Comparison of ENCODE assay signal across 8 cellular contexts in the genomic region with DNA sequence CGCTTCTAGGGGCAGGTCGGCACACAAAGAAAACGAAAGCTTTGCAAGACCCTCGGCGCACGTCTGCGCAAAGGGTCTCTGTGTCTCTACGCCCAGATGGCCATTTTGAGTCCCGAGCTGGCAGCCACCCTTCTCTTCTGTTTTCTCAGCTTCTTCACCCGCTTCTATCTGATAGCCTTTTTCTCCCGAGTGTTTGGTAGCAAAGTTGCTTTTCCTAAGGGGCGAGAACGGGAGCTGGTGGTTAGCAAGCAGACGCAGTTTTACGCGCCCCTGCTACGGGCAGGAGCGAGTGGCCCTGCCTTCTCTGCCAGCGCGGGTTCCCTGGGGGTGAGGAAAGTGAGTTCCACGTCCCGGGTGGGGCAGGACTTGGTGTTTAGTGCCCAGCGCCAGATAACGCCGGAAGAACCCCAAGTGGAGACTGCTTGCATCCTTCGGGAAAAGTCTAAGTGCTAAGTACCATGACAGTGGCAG. TPM values are rescaled to one million over a fixed set of nuclear protein-coding genes. Genes with fewer than 3 reads are reported as not detected.
A peak's percentile ranks its signal among the peaks of the same experiment; 100 is the strongest.
DNase-seq lines count a peak whose midpoint lies in the region; ATAC-seq, FAIRE-seq and TF ChIP-seq lines count a peak whose summit lies in the region.

No MANE protein-coding gene starts in this region.

- peak overlapping the region; percentile 50 for H3K27ac ChIP-seq in astrocyte (ENCODE audit: low read depth, low read length)
- H3K27ac ChIP-seq in stomach smooth muscle (ENCODE audit: low read length) = no peak overlapping the region

- H3K4me1 Mint-ChIP-seq in astrocyte (ENCODE audit: low read depth, unreplicated experiment) = peaks cover 4% of the 10 kb centered on the region

- ATAC-seq in GM21723 (IDR thresholded peaks at IDR 0.05; ENCODE audit: unreplicated experiment) = no peak
- ATAC-seq in GM21390 (IDR thresholded peaks at IDR 0.05; ENCODE audit: unreplicated experiment) = no peak

- TF ChIP-seq CTCF in astrocyte (IDR thresholded peaks at IDR 0.05; ENCODE audit: insufficient read depth, low read depth, low read length) = no peak

- no peaks in the 10 kb centered on the region for H3K9me3 Mint-ChIP-seq in astrocyte (ENCODE audit: unreplicated experiment)

- peaks cover 16% of the 10 kb centered on the region for H4K20me1 ChIP-seq in astrocyte (ENCODE audit: insufficient read depth, low read length)

- peaks cover 9% of the 10 kb centered on the region for H3K4me1 ChIP-seq in astrocyte (ENCODE audit: insufficient read depth, low read length)
- peaks cover 13% of the 10 kb centered on the region for H3K4me1 ChIP-seq in stomach smooth muscle (ENCODE audit: control insufficient read depth, insufficient read depth, low read length)

- peak overlapping the region; percentile 98 for H2AFZ ChIP-seq in astrocyte (ENCODE audit: low read depth, low read length)

- no peak for FAIRE-seq in astrocyte (lab: Jason Lieb, UNC)

- H3K4me3 Mint-ChIP-seq in astrocyte (ENCODE audit: unreplicated experiment) = peak overlapping the region; percentile 63

- peaks cover 19% of the 10 kb centered on the region for H3K79me2 ChIP-seq in astrocyte (ENCODE audit: insufficient read depth, low read length)

- H3K27ac Mint-ChIP-seq in astrocyte (ENCODE audit: unreplicated experiment) = no peak overlapping the region

- no peaks in the 10 kb centered on the region for H3K36me3 ChIP-seq in astrocyte (ENCODE audit: insufficient read depth, low read length)
- H3K36me3 ChIP-seq in stomach smooth muscle (ENCODE audit: control insufficient read depth in 2 of 2, insufficient read depth in 2 of 2, low read length in 2 of 2) = no peaks in the 10 kb centered on the region

- peak overlapping the region; percentile 87 for H3K4me2 ChIP-seq in astrocyte (ENCODE audit: low read length)

- H3K9me3 ChIP-seq in astrocyte (ENCODE audit: insufficient read depth, low read depth, low read length) (no peaks in the 10 kb centered on the region), stomach smooth muscle (ENCODE audit: control insufficient read depth in 2 of 2, low read length in 2 of 2) (no peaks in the 10 kb centered on the region)

- peak overlapping the region; percentile 81 for H3K9ac ChIP-seq in astrocyte (ENCODE audit: low read length)
- peak overlapping the region; percentile 57 to 58 for H3K9ac ChIP-seq in stomach smooth muscle (ENCODE audit: low read length in 2 of 2)

- no peaks in the 10 kb centered on the region for H3K36me3 Mint-ChIP-seq in astrocyte (ENCODE audit: low read depth, unreplicated experiment)

- DNase-seq in NCI-H1436 (lab: John Stamatoyannopoulos, UW) = peak; percentile 15
- no peak for DNase-seq in NCI-H1436 treated with DMSO at 0.1 percent for 48 hours (lab: John Stamatoyannopoulos, UW)
- DNase-seq in NCI-H345 (lab: John Stamatoyannopoulos, UW) = peak; percentile 25
- DNase-seq in astrocyte (ENCODE audit: low read depth) = peak; percentile 18
- peak; percentile 18 for DNase-seq in iris pigment epithelial cell (ENCODE audit: low read depth)

- H3K27me3 ChIP-seq in astrocyte (ENCODE audit: insufficient read depth, low read length) (no peaks in the 10 kb centered on the region), stomach smooth muscle (ENCODE audit: control insufficient read depth in 1 of 2, insufficient read depth in 2 of 2, low read length in 2 of 2) (peaks cover 0 to 11% of the 10 kb centered on the region in 2 donors)

- no peaks in the 10 kb centered on the region for H3K27me3 Mint-ChIP-seq in astrocyte (ENCODE audit: low read depth, unreplicated experiment)

- peak overlapping the region; percentile 70 for H3K4me3 ChIP-seq in astrocyte (ENCODE audit: insufficient read depth, low read depth, low read length)
- H3K4me3 ChIP-seq in stomach smooth muscle (ENCODE audit: low read length in 2 of 2) = peak overlapping the region; percentile 72 to 84

RNA-seq across cellular contexts. Expression of a gene that starts 2.9 kb away (rescaled TPM):
- total RNA-seq in astrocyte = 36.7 and 38.2 TPM in 2 replicates

RNA-seq across cellular contexts. Expression of a gene that starts 8.7 kb away (rescaled TPM):
- total RNA-seq in astrocyte = 0.25 TPM in 1 of 2 replicates, not detected in the other
